Comparison of ENCODE assay signal across 20 cellular contexts in the genomic region with DNA sequence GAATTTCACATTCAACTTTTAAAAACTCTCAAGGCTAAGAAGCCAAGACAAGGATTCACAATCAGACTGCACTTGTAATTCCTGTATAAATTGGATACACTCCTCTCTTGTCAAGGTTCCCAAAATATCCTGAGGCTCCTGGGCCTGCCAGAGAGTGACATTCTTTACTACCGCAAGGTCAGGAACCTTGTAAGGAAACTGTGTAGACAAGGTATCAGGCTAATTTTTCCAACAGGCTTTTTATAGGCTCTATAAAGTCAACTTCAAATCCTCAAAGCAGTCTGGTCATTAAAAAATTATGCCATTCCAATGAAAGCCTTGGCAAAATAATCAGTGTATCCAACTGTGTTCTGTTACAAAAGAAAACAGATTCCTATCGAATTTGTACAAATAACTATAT. TPM values are rescaled to one million over a fixed set of nuclear protein-coding genes. Genes with fewer than 3 reads are reported as not detected.
DNase-seq lines count a peak whose midpoint lies in the region; ATAC-seq and TF ChIP-seq lines count a peak whose summit lies in the region.
"Had no signal": no experiment of that assay in that cellular context is flagged by ENCODE, and none has a peak within 500 bp of the region (broad histone marks: within the 10 kb centered on the region; RNA-seq: fewer than 3 reads in every experiment).

No MANE protein-coding gene starts in this region.

- H3K4me3 Mint-ChIP-seq in T-helper 17 cell: no peak overlapping the region
- no peak overlapping the region for H3K4me3 Mint-ChIP-seq in T-helper 2 cell treated with Interferon-gamma antibody and Interleukin-4, amounts not matched to agents 5 μg/mL and 100 μg/mL, for 36 hours
- H3K4me3 Mint-ChIP-seq: activated CD8-positive, alpha-beta T cell treated with anti-CD3 and anti-CD28 coated beads for 36 hours; activated naive CD8-positive, alpha-beta T cell; activated T-cell treated with anti-CD3 and anti-CD28 coated beads, Interleukin-2, amount 50 U/mL, for 72 hours; central memory CD8-positive, alpha-beta T cell; stimulated activated naive B cell treated with anti-CD40 and anti-IgM and Interleukin-4, amounts not matched to agents 10 μg/mL and 1 μg/mL and 100 μg/mL, for 72 hours had no signal

- no peaks in the 10 kb centered on the region for H3K36me3 Mint-ChIP-seq in T-helper 17 cell (ENCODE audit: low read depth)
- peaks cover 12% of the 10 kb centered on the region for H3K36me3 Mint-ChIP-seq in T-helper 2 cell treated with Interferon-gamma antibody and Interleukin-4, amounts not matched to agents 5 μg/mL and 100 μg/mL, for 36 hours (ENCODE audit: low read depth)

- ATAC-seq in Right ventricle myocardium inferior: peak; percentile 46
- ATAC-seq in gastroesophageal sphincter: no peak
- no peak for ATAC-seq in T-helper 17 cell
- ATAC-seq: A549; activated CD8-positive, alpha-beta T cell treated with anti-CD3 and anti-CD28 coated beads for 36 hours; activated T-cell treated with anti-CD3 and anti-CD28 coated beads, Interleukin-2, amount 50 U/mL, for 72 hours; stimulated activated naive B cell treated with anti-CD40 and anti-IgM and Interleukin-4, amounts not matched to agents 10 μg/mL and 1 μg/mL and 100 μg/mL, for 72 hours had no signal

- peaks cover 3 to 31% (median 13%) of the 10 kb centered on the region in 3 donors for H3K4me1 ChIP-seq in gastroesophageal sphincter
- peaks cover 0 to 6% of the 10 kb centered on the region in 2 donors for H3K4me1 ChIP-seq in uterus

- no peaks in the 10 kb centered on the region for H3K9me3 Mint-ChIP-seq in T-helper 2 cell treated with Interferon-gamma antibody and Interleukin-4, amounts not matched to agents 5 μg/mL and 100 μg/mL, for 36 hours
- H3K9me3 Mint-ChIP-seq: activated CD8-positive, alpha-beta T cell treated with anti-CD3 and anti-CD28 coated beads for 36 hours; activated T-cell treated with anti-CD3 and anti-CD28 coated beads, Interleukin-2, amount 50 U/mL, for 72 hours; central memory CD8-positive, alpha-beta T cell; stimulated activated naive B cell treated with anti-CD40 and anti-IgM and Interleukin-4, amounts not matched to agents 10 μg/mL and 1 μg/mL and 100 μg/mL, for 72 hours had no signal

- H3K27ac Mint-ChIP-seq in T-helper 17 cell: no peak overlapping the region
- no peak overlapping the region for H3K27ac Mint-ChIP-seq in T-helper 2 cell treated with Interferon-gamma antibody and Interleukin-4, amounts not matched to agents 5 μg/mL and 100 μg/mL, for 36 hours
- H3K27ac Mint-ChIP-seq: activated CD8-positive, alpha-beta T cell treated with anti-CD3 and anti-CD28 coated beads for 36 hours; activated naive CD8-positive, alpha-beta T cell; activated T-cell treated with anti-CD3 and anti-CD28 coated beads, Interleukin-2, amount 50 U/mL, for 72 hours; stimulated activated naive B cell treated with anti-CD40 and anti-IgM and Interleukin-4, amounts not matched to agents 10 μg/mL and 1 μg/mL and 100 μg/mL, for 72 hours had no signal

- intact Hi-C loops in Right ventricle myocardium inferior (cut with DNase I) (no loop called here), cardiac septum (cut with DNase I) (no loop called here), uterus (cut with DNase I; ENCODE audit: low total_unique reads) (no loop called here)

- H3K27ac ChIP-seq in gastroesophageal sphincter (peak overlapping the region; percentile 72 to 80 (median 78)), uterus (peak overlapping the region; percentile 72 to 79)
- H3K27ac ChIP-seq: A549, vagina had no signal

- 8 to 15% methylated on average over 2 of the region's 2 CpGs for WGBS in gastroesophageal sphincter (ENCODE audit: low coverage in 1 of 2), 2 donors

- no peak for TF ChIP-seq CTCF in gastroesophageal sphincter (IDR thresholded peaks at IDR 0.05)
- no peak for TF ChIP-seq CTCF in uterus (IDR thresholded peaks at IDR 0.05)

- no peak overlapping the region for H3K4me3 ChIP-seq in gastroesophageal sphincter
- H3K4me3 ChIP-seq in uterus: no peak overlapping the region
- H3K4me3 ChIP-seq: A549, ovary, vagina had no signal

- H3K9me3 ChIP-seq in gastroesophageal sphincter (no peaks in the 10 kb centered on the region), uterus (no peaks in the 10 kb centered on the region), T-helper 17 cell (ENCODE audit: control insufficient read depth, low read length, poor library complexity, severe bottlenecking) (no peaks in the 10 kb centered on the region)
- H3K9me3 ChIP-seq: A549, ovary, vagina had no signal

- no peak for DNase-seq in Right ventricle myocardium inferior (ENCODE audit: missing footprints)
- no peak for DNase-seq in cardiac septum (ENCODE audit: low spot score)
- peak; percentile 36 for DNase-seq in myocyte (ENCODE audit: low read depth)
- no peak for DNase-seq in uterus
- no peak for DNase-seq in T-helper 17 cell
- DNase-seq in NCI-H2081 (lab: John Stamatoyannopoulos, UW): no peak
- no peak for DNase-seq in T-helper 2 cell treated with Interferon-gamma antibody and Interleukin-4, amounts not matched to agents 5 μg/mL and 100 μg/mL, for 36 hours (ENCODE audit: low spot score)
- DNase-seq: activated CD8-positive, alpha-beta T cell treated with anti-CD3 and anti-CD28 coated beads for 36 hours; activated T-cell treated with anti-CD3 and anti-CD28 coated beads, Interleukin-2, amount 50 U/mL, for 72 hours; DMS53; MV-4-11; NCI-H2029; NCI-H524; ovary; stimulated activated naive B cell treated with anti-CD40 and anti-IgM and Interleukin-4, amounts not matched to agents 10 μg/mL and 1 μg/mL and 100 μg/mL, for 72 hours had no signal

- H3K36me3 ChIP-seq in gastroesophageal sphincter (peaks cover 0 to 8% of the 10 kb centered on the region in 2 donors), uterus (no peaks in the 10 kb centered on the region)
- H3K36me3 ChIP-seq: ovary, vagina had no signal

- H3K4me1 Mint-ChIP-seq in T-helper 17 cell: no peaks in the 10 kb centered on the region
- H3K4me1 Mint-ChIP-seq in T-helper 2 cell treated with Interferon-gamma antibody and Interleukin-4, amounts not matched to agents 5 μg/mL and 100 μg/mL, for 36 hours (ENCODE audit: low read depth): no peaks in the 10 kb centered on the region
- H3K4me1 Mint-ChIP-seq: central memory CD8-positive, alpha-beta T cell; stimulated activated naive B cell treated with anti-CD40 and anti-IgM and Interleukin-4, amounts not matched to agents 10 μg/mL and 1 μg/mL and 100 μg/mL, for 72 hours had no signal

- no peaks in the 10 kb centered on the region for H3K27me3 Mint-ChIP-seq in T-helper 17 cell
- no peaks in the 10 kb centered on the region for H3K27me3 Mint-ChIP-seq in T-helper 2 cell treated with Interferon-gamma antibody and Interleukin-4, amounts not matched to agents 5 μg/mL and 100 μg/mL, for 36 hours (ENCODE audit: low read depth)
- H3K27me3 Mint-ChIP-seq: activated CD8-positive, alpha-beta T cell treated with anti-CD3 and anti-CD28 coated beads for 36 hours; activated naive CD8-positive, alpha-beta T cell; central memory CD8-positive, alpha-beta T cell; stimulated activated naive B cell treated with anti-CD40 and anti-IgM and Interleukin-4, amounts not matched to agents 10 μg/mL and 1 μg/mL and 100 μg/mL, for 72 hours had no signal

- TF ChIP-seq POLR2A in gastroesophageal sphincter (IDR thresholded peaks at IDR 0.05) (no peak), uterus (IDR thresholded peaks at IDR 0.05) (no peak)

- H3K27me3 ChIP-seq in gastroesophageal sphincter: no peaks in the 10 kb centered on the region
- no peaks in the 10 kb centered on the region for H3K27me3 ChIP-seq in uterus
- H3K27me3 ChIP-seq: ovary, vagina had no signal

- no peak for TF ChIP-seq EP300 in gastroesophageal sphincter (IDR thresholded peaks at IDR 0.05)

RNA-seq across cellular contexts. Expression of a gene that starts 15.5 kb away (rescaled TPM):
- total RNA-seq in Right ventricle myocardium inferior: 130 TPM
- total RNA-seq in cardiac septum: 118 TPM
- 100 to 1,000 TPM in 2 of 4 donors, 10 to 100 TPM in 2; 86.3 to 127 (median 107) TPM for total RNA-seq in gastroesophageal sphincter
- total RNA-seq in myocyte: 131 and 141 TPM in 2 replicates
- polyA plus RNA-seq in myocyte (2012): 94.8 TPM
- 100 to 1,000 TPM in 1 of 4 donors, 10 to 100 TPM in 3; 20.7 to 117 (median 75.8) TPM for total RNA-seq in uterus
- total RNA-seq in T-helper 17 cell: 10 to 100 TPM; 23.7 to 29.4 TPM

RNA-seq across cellular contexts. Expression of a gene that starts 30.6 kb away (rescaled TPM):
- total RNA-seq in Right ventricle myocardium inferior (563 TPM), cardiac septum (396 TPM), gastroesophageal sphincter (10 to 100 TPM; 52.0 to 91.1 (median 74.3) TPM), myocyte (170 and 190 TPM in 2 replicates), uterus (100 to 1,000 TPM in 1 of 4 donors, 10 to 100 TPM in 3; 25.3 to 112 (median 43.8) TPM), T-helper 17 cell (10 to 100 TPM; 42.6 to 49.5 TPM)
- 52.9 TPM for polyA plus RNA-seq in myocyte (2012)

RNA-seq across cellular contexts. Expression of a gene that starts 57.4 kb away (rescaled TPM):
- total RNA-seq in Right ventricle myocardium inferior: 0.73 TPM
- total RNA-seq in cardiac septum: 0.22 TPM
- 1 to 10 TPM in 2 of 4 donors, under 1 TPM in 2; 0.31 to 1.2 (median 0.91) TPM for total RNA-seq in gastroesophageal sphincter
- total RNA-seq in myocyte: 2.0 and 3.6 TPM in 2 replicates
- 0.97 TPM for polyA plus RNA-seq in myocyte (2012)
- total RNA-seq in uterus: 1 to 10 TPM in 3 of 4 donors, under 1 TPM in 1; 0.29 to 7.7 (median 2.3) TPM
- total RNA-seq in T-helper 17 cell: 1 to 10 TPM in 1 of 2 donors, under 1 TPM in 1; 0.99 to 1.6 TPM
- total RNA-seq: vagina had no signal
